In genomic region chr11:31369348-31370329, GRCh38 we compare ENCODE assay signal across 1 cellular context.
A peak's percentile ranks its signal among the peaks of the same experiment; 100 is the strongest.
TF ChIP-seq lines count a peak whose summit lies in the region.

TSS of gene DCDC1 (minus strand) at chr11:31369739. CDS start at chr11:31328280, 41,459 bp downstream.
A gene with protein sequence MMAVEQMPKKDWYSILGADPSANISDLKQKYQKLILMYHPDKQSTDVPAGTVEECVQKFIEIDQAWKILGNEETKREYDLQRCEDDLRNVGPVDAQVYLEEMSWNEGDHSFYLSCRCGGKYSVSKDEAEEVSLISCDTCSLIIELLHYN (plus strand): TSS chr11:31369860. CDS start chr11:31370749, 889 bp downstream.

TF ChIP-seq in HepG2, 621 proteins besides CTCF, POLR2A, EP300 and RAD21 (continued from another document and continues in another):
- TF ChIP-seq, protein P1, sequence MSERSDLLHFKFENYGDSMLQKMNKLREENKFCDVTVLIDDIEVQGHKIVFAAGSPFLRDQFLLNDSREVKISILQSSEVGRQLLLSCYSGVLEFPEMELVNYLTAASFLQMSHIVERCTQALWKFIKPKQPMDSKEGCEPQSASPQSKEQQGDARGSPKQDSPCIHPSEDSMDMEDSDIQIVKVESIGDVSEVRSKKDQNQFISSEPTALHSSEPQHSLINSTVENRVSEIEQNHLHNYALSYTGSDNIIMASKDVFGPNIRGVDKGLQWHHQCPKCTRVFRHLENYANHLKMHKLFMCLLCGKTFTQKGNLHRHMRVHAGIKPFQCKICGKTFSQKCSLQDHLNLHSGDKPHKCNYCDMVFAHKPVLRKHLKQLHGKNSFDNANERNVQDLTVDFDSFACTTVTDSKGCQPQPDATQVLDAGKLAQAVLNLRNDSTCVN (CRISPR knock-in tag; IDR thresholded peaks at IDR 0.05; ENCODE audit: borderline replicate concordance) = 0 out of 2 replicates have a peak, but pooled peaks have one; percentile 28
- TF ChIP-seq MLXIP (CRISPR knock-in tag; IDR thresholded peaks at IDR 0.05; ENCODE audit: borderline replicate concordance) (no peak), ZSCAN22 (CRISPR knock-in tag; IDR thresholded peaks at IDR 0.05) (no peak), PAF1 (CRISPR knock-in tag; IDR thresholded peaks at IDR 0.05) (no peak), PCBP1 (IDR thresholded peaks at IDR 0.05; ENCODE audit: borderline replicate concordance, low read depth, low read length) (0 out of 2 replicates have a peak, but pooled peaks have one; percentile 53), ZNF746 (CRISPR knock-in tag; IDR thresholded peaks at IDR 0.05) (no peak), NONO (IDR thresholded peaks at IDR 0.05) (no peak), NONO (CRISPR knock-in tag; conservative IDR thresholded peaks at IDR 0.05) (peak; percentile 80), MEF2D (CRISPR knock-in tag; IDR thresholded peaks at IDR 0.05) (peak; percentile 82), MAFK (conservative IDR thresholded peaks at IDR 0.05 in 1 of 2, IDR thresholded peaks at IDR 0.05 in 1 of 2; ENCODE audit: low read length in 2 of 2) (no peak), KDM2A (CRISPR knock-in tag; IDR thresholded peaks at IDR 0.05; ENCODE audit: borderline replicate concordance, low read depth) (peak; percentile 97), MTF1 (CRISPR knock-in tag; IDR thresholded peaks at IDR 0.05) (no peak), TP53 (CRISPR knock-in tag; conservative IDR thresholded peaks at IDR 0.05) (no peak), ZNF75D (CRISPR knock-in tag; IDR thresholded peaks at IDR 0.05; ENCODE audit: borderline replicate concordance) (no peak), JUND (CRISPR knock-in tag; IDR thresholded peaks at IDR 0.05) (no peak), ZBTB25 (CRISPR knock-in tag; IDR thresholded peaks at IDR 0.05) (0 out of 2 replicates have a peak, but pooled peaks have one; percentile 64), PTBP1 (IDR thresholded peaks at IDR 0.05; ENCODE audit: low read depth, low read length, poor library complexity, severe bottlenecking) (no peak), PHF5A (CRISPR knock-in tag; IDR thresholded peaks at IDR 0.05; ENCODE audit: low read depth, unreplicated experiment) (no peak), ESRRA (CRISPR knock-in tag; IDR thresholded peaks at IDR 0.05; ENCODE audit: low read depth) (0 out of 2 replicates have a peak, but pooled peaks have one; percentile 42), MIXL1 (CRISPR knock-in tag; IDR thresholded peaks at IDR 0.05) (0 out of 2 replicates have a peak, but pooled peaks have one; percentile 49), ZNF44 (CRISPR knock-in tag; IDR thresholded peaks at IDR 0.05) (no peak), PBX3 (CRISPR knock-in tag; IDR thresholded peaks at IDR 0.05; ENCODE audit: borderline replicate concordance) (no peak), SKI (IDR thresholded peaks at IDR 0.05; ENCODE audit: partially characterized antibody) (no peak), SAFB2 (CRISPR knock-in tag; IDR thresholded peaks at IDR 0.05; ENCODE audit: borderline replicate concordance, low read depth) (no peak), ZNF282 (IDR thresholded peaks at IDR 0.05; ENCODE audit: partially characterized antibody) (no peak), ZSCAN29 (CRISPR knock-in tag; conservative IDR thresholded peaks at IDR 0.05) (no peak), HDAC1 (CRISPR knock-in tag; IDR thresholded peaks at IDR 0.05) (peak; percentile 86), NBN (conservative IDR thresholded peaks at IDR 0.05) (no peak), ZNF782 (CRISPR knock-in tag; IDR thresholded peaks at IDR 0.05; ENCODE audit: borderline replicate concordance) (peak; percentile 78; the same call in 1 of the 2 replicates), REL (CRISPR knock-in tag; conservative IDR thresholded peaks at IDR 0.05) (no peak), TBX2 (CRISPR knock-in tag; IDR thresholded peaks at IDR 0.05; ENCODE audit: borderline replicate concordance) (peak; percentile 86), GFI1 (CRISPR knock-in tag; IDR thresholded peaks at IDR 0.05; ENCODE audit: borderline replicate concordance) (0 out of 2 replicates have a peak, but pooled peaks have one; percentile 31), SNAI1 (CRISPR knock-in tag; IDR thresholded peaks at IDR 0.05; ENCODE audit: borderline replicate concordance) (no peak), MEIS1 (CRISPR knock-in tag; IDR thresholded peaks at IDR 0.05; ENCODE audit: borderline replicate concordance) (no peak), RARG (CRISPR knock-in tag; IDR thresholded peaks at IDR 0.05; ENCODE audit: low read depth) (no peak), ZNF574 (CRISPR knock-in tag; IDR thresholded peaks at IDR 0.05) (peak; percentile 97), ZBTB8A (CRISPR knock-in tag; IDR thresholded peaks at IDR 0.05; ENCODE audit: borderline replicate concordance, low read depth) (no peak), ZNF572 (CRISPR knock-in tag; IDR thresholded peaks at IDR 0.05) (no peak), ZFP90 (CRISPR knock-in tag; IDR thresholded peaks at IDR 0.05; ENCODE audit: borderline replicate concordance) (no peak), NR2C2 (CRISPR knock-in tag; IDR thresholded peaks at IDR 0.05; ENCODE audit: borderline replicate concordance) (peak; percentile 72; the same call in 1 of the 2 replicates)
- TF ChIP-seq, protein P2, sequence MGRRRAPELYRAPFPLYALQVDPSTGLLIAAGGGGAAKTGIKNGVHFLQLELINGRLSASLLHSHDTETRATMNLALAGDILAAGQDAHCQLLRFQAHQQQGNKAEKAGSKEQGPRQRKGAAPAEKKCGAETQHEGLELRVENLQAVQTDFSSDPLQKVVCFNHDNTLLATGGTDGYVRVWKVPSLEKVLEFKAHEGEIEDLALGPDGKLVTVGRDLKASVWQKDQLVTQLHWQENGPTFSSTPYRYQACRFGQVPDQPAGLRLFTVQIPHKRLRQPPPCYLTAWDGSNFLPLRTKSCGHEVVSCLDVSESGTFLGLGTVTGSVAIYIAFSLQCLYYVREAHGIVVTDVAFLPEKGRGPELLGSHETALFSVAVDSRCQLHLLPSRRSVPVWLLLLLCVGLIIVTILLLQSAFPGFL (CRISPR knock-in tag; IDR thresholded peaks at IDR 0.05) = no peak
- TF ChIP-seq, protein P3, sequence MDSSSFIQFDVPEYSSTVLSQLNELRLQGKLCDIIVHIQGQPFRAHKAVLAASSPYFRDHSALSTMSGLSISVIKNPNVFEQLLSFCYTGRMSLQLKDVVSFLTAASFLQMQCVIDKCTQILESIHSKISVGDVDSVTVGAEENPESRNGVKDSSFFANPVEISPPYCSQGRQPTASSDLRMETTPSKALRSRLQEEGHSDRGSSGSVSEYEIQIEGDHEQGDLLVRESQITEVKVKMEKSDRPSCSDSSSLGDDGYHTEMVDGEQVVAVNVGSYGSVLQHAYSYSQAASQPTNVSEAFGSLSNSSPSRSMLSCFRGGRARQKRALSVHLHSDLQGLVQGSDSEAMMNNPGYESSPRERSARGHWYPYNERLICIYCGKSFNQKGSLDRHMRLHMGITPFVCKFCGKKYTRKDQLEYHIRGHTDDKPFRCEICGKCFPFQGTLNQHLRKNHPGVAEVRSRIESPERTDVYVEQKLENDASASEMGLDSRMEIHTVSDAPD (CRISPR knock-in tag; IDR thresholded peaks at IDR 0.05) = no peak
- TF ChIP-seq, protein P4, sequence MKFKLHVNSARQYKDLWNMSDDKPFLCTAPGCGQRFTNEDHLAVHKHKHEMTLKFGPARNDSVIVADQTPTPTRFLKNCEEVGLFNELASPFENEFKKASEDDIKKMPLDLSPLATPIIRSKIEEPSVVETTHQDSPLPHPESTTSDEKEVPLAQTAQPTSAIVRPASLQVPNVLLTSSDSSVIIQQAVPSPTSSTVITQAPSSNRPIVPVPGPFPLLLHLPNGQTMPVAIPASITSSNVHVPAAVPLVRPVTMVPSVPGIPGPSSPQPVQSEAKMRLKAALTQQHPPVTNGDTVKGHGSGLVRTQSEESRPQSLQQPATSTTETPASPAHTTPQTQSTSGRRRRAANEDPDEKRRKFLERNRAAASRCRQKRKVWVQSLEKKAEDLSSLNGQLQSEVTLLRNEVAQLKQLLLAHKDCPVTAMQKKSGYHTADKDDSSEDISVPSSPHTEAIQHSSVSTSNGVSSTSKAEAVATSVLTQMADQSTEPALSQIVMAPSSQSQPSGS (CRISPR knock-in tag; IDR thresholded peaks at IDR 0.05) = peak; percentile 69
- TF ChIP-seq, protein P5, sequence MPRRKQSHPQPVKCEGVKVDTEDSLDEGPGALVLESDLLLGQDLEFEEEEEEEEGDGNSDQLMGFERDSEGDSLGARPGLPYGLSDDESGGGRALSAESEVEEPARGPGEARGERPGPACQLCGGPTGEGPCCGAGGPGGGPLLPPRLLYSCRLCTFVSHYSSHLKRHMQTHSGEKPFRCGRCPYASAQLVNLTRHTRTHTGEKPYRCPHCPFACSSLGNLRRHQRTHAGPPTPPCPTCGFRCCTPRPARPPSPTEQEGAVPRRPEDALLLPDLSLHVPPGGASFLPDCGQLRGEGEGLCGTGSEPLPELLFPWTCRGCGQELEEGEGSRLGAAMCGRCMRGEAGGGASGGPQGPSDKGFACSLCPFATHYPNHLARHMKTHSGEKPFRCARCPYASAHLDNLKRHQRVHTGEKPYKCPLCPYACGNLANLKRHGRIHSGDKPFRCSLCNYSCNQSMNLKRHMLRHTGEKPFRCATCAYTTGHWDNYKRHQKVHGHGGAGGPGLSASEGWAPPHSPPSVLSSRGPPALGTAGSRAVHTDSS (CRISPR knock-in tag; conservative IDR thresholded peaks at IDR 0.05) = no peak
- TF ChIP-seq, protein P6, sequence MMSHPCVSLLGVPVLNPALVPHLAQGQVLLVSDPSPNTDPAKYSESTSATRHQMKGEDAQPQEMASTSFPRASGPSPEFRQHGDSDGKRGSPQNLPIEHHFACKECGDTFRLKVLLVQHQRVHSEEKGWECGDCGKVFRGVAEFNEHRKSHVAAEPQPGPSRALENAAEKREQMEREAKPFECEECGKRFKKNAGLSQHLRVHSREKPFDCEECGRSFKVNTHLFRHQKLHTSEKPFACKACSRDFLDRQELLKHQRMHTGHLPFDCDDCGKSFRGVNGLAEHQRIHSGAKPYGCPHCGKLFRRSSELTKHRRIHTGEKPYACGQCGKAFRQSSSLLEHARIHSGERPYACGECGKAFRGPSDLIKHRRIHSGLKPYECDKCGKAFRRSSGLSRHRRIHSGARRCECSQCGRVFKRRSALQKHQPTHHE (CRISPR knock-in tag; IDR thresholded peaks at IDR 0.05; ENCODE audit: borderline replicate concordance) = no peak; the same call in 1 of the 2 replicates
